ENCODE assay signal across 1 cellular context in the genomic region with DNA sequence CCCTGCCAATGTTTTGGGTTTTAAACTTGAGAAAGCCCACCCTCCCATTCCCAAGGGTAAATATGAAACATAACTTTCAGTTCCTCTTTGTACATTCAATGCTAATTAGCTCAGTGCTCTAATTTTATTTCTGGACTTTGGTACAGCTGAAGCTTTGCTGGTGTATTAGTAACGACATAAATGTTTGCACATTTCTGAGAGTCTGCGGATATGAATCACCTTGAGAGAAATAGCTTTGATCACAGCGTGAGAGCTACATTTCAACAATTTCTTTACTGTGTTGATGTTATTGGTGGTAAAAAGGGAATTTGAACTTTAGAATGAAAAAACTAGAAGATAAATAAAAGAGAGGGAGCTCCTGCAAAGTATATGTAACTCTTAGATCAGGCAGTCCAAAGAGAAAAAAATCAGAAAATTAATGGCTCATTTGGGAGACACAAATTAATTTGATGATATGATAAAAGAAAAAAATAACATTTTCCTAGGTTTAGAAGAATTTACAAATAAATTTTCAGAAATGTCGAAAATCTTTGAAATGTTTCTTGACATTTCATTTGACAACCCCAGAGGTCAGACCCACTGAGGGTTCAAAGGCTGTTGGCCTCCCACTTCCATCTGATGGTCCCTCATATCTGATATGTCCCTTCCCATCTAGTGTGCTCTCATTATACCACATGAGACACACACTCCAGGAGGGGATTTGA.
TF ChIP-seq lines count a peak whose summit lies in the region.

No MANE protein-coding gene starts in this region.

TF ChIP-seq in SK-N-SH, 30 proteins besides CTCF, POLR2A, EP300 and RAD21 (continued from another document):
- no peak for TF ChIP-seq CHD2 (IDR thresholded peaks at IDR 0.05; ENCODE audit: low read length, partially characterized antibody)
